Comparison of ENCODE assay signal across 13 cellular contexts in the genomic region with DNA sequence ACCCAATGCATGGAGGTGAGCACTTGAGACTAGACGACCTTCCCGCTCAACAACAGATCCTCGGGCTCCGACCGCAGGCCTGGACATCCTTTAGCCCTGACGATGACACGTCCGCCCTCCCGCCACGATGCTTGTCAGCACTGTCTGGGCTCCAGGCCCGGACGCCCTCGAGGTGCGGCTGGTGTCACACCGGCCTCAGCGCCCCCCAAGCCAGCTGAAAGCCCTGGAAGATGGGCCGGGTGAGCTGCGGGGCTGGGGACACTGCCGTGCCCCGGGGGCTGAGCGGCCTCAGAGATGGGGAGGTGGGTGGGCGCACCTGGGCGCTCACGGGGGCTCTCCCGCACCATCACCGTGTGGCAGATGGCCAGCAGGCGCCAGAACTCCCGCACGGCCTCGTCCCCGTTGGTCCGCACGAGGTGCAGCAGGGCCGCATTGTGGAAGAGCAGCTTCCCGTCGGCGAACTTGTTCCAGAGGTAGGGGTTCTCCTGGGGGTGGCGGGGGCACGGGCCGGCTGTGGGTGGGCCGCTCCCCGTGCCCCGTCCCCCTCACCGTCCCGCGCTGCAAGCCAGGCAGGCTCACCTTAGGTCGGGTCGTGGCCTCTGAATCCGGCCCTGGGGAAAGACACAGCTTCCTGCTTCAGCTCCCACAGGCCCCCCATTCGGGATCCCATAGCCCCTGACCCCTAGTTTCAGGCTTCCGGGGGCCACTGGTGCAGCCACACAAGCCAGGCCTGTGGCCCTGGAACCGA. TPM values are rescaled to one million over a fixed set of nuclear protein-coding genes. Genes with fewer than 3 reads are reported as not detected.
"Had no signal": no experiment of that assay in that cellular context is flagged by ENCODE, and none has a peak within 500 bp of the region (broad histone marks: within the 10 kb centered on the region; RNA-seq: fewer than 3 reads in every experiment).

No MANE protein-coding gene starts in this region.

- H3K27me3 ChIP-seq: uterus had no signal

- H3K4me1 Mint-ChIP-seq: activated naive CD4-positive, alpha-beta T cell treated with anti-CD3 and anti-CD28 coated beads, Interleukin-2, amount 50 U/mL, for 24 hours had no signal

- H3K27ac ChIP-seq: body of pancreas, esophagus squamous epithelium, tibial nerve, uterus had no signal

- H3K4me3 Mint-ChIP-seq: activated CD4-positive, alpha-beta memory T cell treated with anti-CD3 and anti-CD28 coated beads for 36 hours; activated CD4-positive, alpha-beta T cell treated with anti-CD3 and anti-CD28 coated beads for 36 hours; activated naive CD4-positive, alpha-beta T cell treated with anti-CD3 and anti-CD28 coated beads, Interleukin-2, amount 50 U/mL, for 24 hours; activated T-cell treated with anti-CD3 and anti-CD28 coated beads, Interleukin-2, amount 50 U/mL, for 4 hours; natural killer cell; stimulated activated memory B cell treated with anti-CD40 and anti-IgM and Interleukin-4, amounts not matched to agents 10 μg/mL and 1 μg/mL and 100 μg/mL, for 72 hours had no signal

- H3K36me3 Mint-ChIP-seq: activated CD4-positive, alpha-beta memory T cell treated with anti-CD3 and anti-CD28 coated beads for 36 hours; natural killer cell; stimulated activated memory B cell treated with anti-CD40 and anti-IgM and Interleukin-4, amounts not matched to agents 10 μg/mL and 1 μg/mL and 100 μg/mL, for 72 hours had no signal

- H3K9me3 ChIP-seq: body of pancreas, esophagus squamous epithelium, tibial nerve, uterus had no signal

- H3K36me3 ChIP-seq: esophagus squamous epithelium, tibial nerve, uterus had no signal

- H3K4me1 ChIP-seq: uterus had no signal

- DNase-seq: cortex of kidney, esophagus squamous epithelium, uterus had no signal

- H3K27ac Mint-ChIP-seq: activated CD4-positive, alpha-beta memory T cell treated with anti-CD3 and anti-CD28 coated beads for 36 hours; activated CD4-positive, alpha-beta T cell treated with anti-CD3 and anti-CD28 coated beads for 36 hours; activated naive CD4-positive, alpha-beta T cell treated with anti-CD3 and anti-CD28 coated beads, Interleukin-2, amount 50 U/mL, for 24 hours; natural killer cell; stimulated activated memory B cell treated with anti-CD40 and anti-IgM and Interleukin-4, amounts not matched to agents 10 μg/mL and 1 μg/mL and 100 μg/mL, for 72 hours had no signal

- H3K4me3 ChIP-seq: body of pancreas, uterus had no signal

RNA-seq across cellular contexts. Expression of a gene that starts 43.3 kb away (rescaled TPM):
- total RNA-seq: activated CD4-positive, alpha-beta memory T cell treated with anti-CD3 and anti-CD28 coated beads for 36 hours; activated CD4-positive, alpha-beta T cell treated with anti-CD3 and anti-CD28 coated beads for 36 hours; activated T-cell treated with anti-CD3 and anti-CD28 coated beads, Interleukin-2, amount 50 U/mL, for 4 hours; esophagus squamous epithelium; left ventricle myocardium superior; natural killer cell; renal cortical epithelial cell; tibial nerve; uterus had no signal
